ENCODE assay signal across 19 cellular contexts in the genomic region with DNA sequence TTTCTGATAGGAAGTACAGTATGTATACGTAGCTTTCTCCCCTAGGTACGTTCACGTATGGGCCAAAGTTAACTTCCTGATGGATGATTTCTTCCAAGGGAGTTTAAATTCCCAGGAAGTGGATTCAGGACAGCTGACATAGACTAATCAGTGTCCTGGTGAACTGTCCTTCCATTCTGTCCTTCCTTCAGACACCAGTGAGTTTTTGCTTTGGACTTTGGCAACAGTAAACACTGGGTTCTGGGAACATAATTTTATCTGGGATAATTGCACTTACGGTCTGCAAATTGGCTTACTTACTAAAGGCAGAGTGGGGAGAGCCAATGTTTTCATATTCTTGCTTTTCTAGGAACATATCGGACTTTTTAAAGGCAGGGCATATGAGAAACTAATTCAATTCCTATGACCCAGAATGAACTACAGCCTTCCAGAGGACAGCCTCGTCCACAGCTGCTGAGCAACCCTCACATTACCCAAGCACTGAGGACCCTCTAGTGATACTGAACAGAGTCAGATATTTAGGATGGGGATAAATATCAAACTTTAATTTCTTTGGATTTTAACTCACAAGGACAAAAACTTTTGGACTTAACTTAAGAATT.
"Had no signal": no experiment of that assay in that cellular context is flagged by ENCODE, and none has a peak within 500 bp of the region (broad histone marks: within the 10 kb centered on the region; RNA-seq: fewer than 3 reads in every experiment).

No MANE protein-coding gene starts in this region.

- H3K4me1 Mint-ChIP-seq: naive thymus-derived CD4-positive, alpha-beta T cell; nephron progenitor cell; stimulated activated effector memory CD8-positive, alpha-beta T cell treated with anti-CD3 and anti-CD28 coated beads, Interleukin-12 subunit alpha, Interleukin-12 subunit beta, amount 100 ng/mL, for 72 hours had no signal

- H3K36me3 Mint-ChIP-seq: naive thymus-derived CD4-positive, alpha-beta T cell; stimulated activated effector memory CD8-positive, alpha-beta T cell treated with anti-CD3 and anti-CD28 coated beads, Interleukin-12 subunit alpha, Interleukin-12 subunit beta, amount 100 ng/mL, for 72 hours had no signal

- ATAC-seq: effector memory CD8-positive, alpha-beta T cell; gastrocnemius medialis; naive thymus-derived CD4-positive, alpha-beta T cell; psoas muscle; stimulated activated effector memory CD8-positive, alpha-beta T cell treated with anti-CD3 and anti-CD28 coated beads, Interleukin-12 subunit alpha, Interleukin-12 subunit beta, amount 100 ng/mL, for 72 hours; upper lobe of right lung had no signal

- H3K27ac Mint-ChIP-seq: dendritic cell treated with granulocyte-macrophage colony-stimulating factor and Interleukin-4, amounts not matched to agents 40 ng/mL and 50 ng/mL, for 4 days; effector memory CD8-positive, alpha-beta T cell; naive thymus-derived CD4-positive, alpha-beta T cell; nephron progenitor cell; stimulated activated effector memory CD8-positive, alpha-beta T cell treated with anti-CD3 and anti-CD28 coated beads, Interleukin-12 subunit alpha, Interleukin-12 subunit beta, amount 100 ng/mL, for 72 hours; stimulated activated naive CD8-positive, alpha-beta T cell treated with anti-CD3 and anti-CD28 coated beads, Interleukin-15, Interleukin-2, amounts not matched to agents 100 ng/mL and 50 ng/mL, for 24 hours had no signal

- H3K4me1 ChIP-seq: gastrocnemius medialis, psoas muscle, testis, upper lobe of right lung, vagina had no signal

- DNase-seq: cerebellar nuclear complex; effector memory CD8-positive, alpha-beta T cell; gastrocnemius medialis; heart right ventricle; hypothalamus; kidney glomerular epithelial cell; mammary epithelial cell; naive thymus-derived CD4-positive, alpha-beta T cell; nephron progenitor cell; psoas muscle; stimulated activated CD4-positive, alpha-beta T cell treated with anti-CD3 and anti-CD28 coated beads, Interleukin-4, amount 100 ng/mL, for 1 hour; stimulated activated CD8-positive, alpha-beta memory T cell treated with anti-CD3 and anti-CD28 coated beads, Interleukin-4, amount 100 ng/mL, for 48 hours; testis; upper lobe of right lung had no signal

- H3K9me3 ChIP-seq: gastrocnemius medialis, testis, tibial nerve, upper lobe of right lung, vagina had no signal

- H3K27me3 ChIP-seq: gastrocnemius medialis, heart right ventricle, testis, tibial nerve, upper lobe of right lung, vagina had no signal

- H3K4me3 ChIP-seq: gastrocnemius medialis, heart right ventricle, psoas muscle, testis, tibial nerve, upper lobe of right lung, vagina had no signal

- H3K27ac ChIP-seq: gastrocnemius medialis, psoas muscle, testis, tibial nerve, upper lobe of right lung, vagina had no signal

- H3K4me3 Mint-ChIP-seq: dendritic cell treated with granulocyte-macrophage colony-stimulating factor and Interleukin-4, amounts not matched to agents 40 ng/mL and 50 ng/mL, for 4 days; effector memory CD8-positive, alpha-beta T cell; naive thymus-derived CD4-positive, alpha-beta T cell; nephron progenitor cell; stimulated activated effector memory CD8-positive, alpha-beta T cell treated with anti-CD3 and anti-CD28 coated beads, Interleukin-12 subunit alpha, Interleukin-12 subunit beta, amount 100 ng/mL, for 72 hours; stimulated activated naive CD8-positive, alpha-beta T cell treated with anti-CD3 and anti-CD28 coated beads, Interleukin-15, Interleukin-2, amounts not matched to agents 100 ng/mL and 50 ng/mL, for 24 hours had no signal

- H3K36me3 ChIP-seq: gastrocnemius medialis, heart right ventricle, tibial nerve, upper lobe of right lung, vagina had no signal

- H3K9me3 Mint-ChIP-seq: dendritic cell treated with granulocyte-macrophage colony-stimulating factor and Interleukin-4, amounts not matched to agents 40 ng/mL and 50 ng/mL, for 4 days; effector memory CD8-positive, alpha-beta T cell; stimulated activated effector memory CD8-positive, alpha-beta T cell treated with anti-CD3 and anti-CD28 coated beads, Interleukin-12 subunit alpha, Interleukin-12 subunit beta, amount 100 ng/mL, for 72 hours; stimulated activated naive CD8-positive, alpha-beta T cell treated with anti-CD3 and anti-CD28 coated beads, Interleukin-15, Interleukin-2, amounts not matched to agents 100 ng/mL and 50 ng/mL, for 24 hours had no signal
